17 cellular contexts compared by ENCODE assay signal in the genomic region with DNA sequence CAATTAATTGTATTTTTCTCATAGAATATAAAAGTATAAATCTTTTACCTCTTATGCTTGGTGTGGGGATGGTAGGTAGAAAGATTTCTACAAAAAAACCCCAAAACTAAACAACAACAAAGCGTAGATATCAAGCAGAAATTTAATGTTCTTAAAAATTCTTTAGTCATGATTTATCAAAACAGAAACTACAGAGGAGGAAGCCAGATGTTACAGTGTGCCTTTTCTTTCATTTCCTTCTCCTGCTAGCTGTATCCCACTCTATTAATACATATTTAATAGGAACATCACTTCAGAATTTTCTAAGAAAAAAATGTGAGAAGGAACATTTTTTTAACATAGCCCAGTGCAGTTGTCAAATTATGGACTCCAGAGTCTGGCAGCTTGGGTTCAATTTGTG.
DNase-seq lines count a peak whose midpoint lies in the region; ATAC-seq and TF ChIP-seq lines count a peak whose summit lies in the region.
"Had no signal": no experiment of that assay in that cellular context is flagged by ENCODE, and none has a peak within 500 bp of the region (broad histone marks: within the 10 kb centered on the region; RNA-seq: fewer than 3 reads in every experiment).

No MANE protein-coding gene starts in this region.

- H3K4me3 ChIP-seq in ACC112 (ENCODE audit: low read depth, low read length), result no peak overlapping the region
- no peak overlapping the region for H3K4me3 ChIP-seq in IMR-90 (ENCODE audit: insufficient read depth, low read depth, low read length)
- H3K4me3 ChIP-seq in astrocyte of the spinal cord (ENCODE audit: low read depth, low read length), result no peak overlapping the region
- H3K4me3 ChIP-seq in osteoblast (ENCODE audit: insufficient read depth, low read length), result no peak overlapping the region
- no peak overlapping the region for H3K4me3 ChIP-seq in neuronal stem cell (ENCODE audit: low read length in 2 of 2)
- H3K4me3 ChIP-seq: BLaER1, HAP-1 had no signal

- no peaks in the 10 kb centered on the region for H4K20me1 ChIP-seq in IMR-90 (ENCODE audit: insufficient read depth, low read length)
- H4K20me1 ChIP-seq in osteoblast (ENCODE audit: insufficient read depth, low read length), result no peaks in the 10 kb centered on the region
- H4K20me1 ChIP-seq: BLaER1 had no signal

- no peak overlapping the region for H2BK12ac ChIP-seq in neuronal stem cell (ENCODE audit: low read length)

- no peaks in the 10 kb centered on the region for H3K9me3 ChIP-seq in IMR-90 (ENCODE audit: control insufficient read depth, insufficient read depth, low read length)
- H3K9me3 ChIP-seq in osteoblast (ENCODE audit: low read depth, low read length), result no peaks in the 10 kb centered on the region
- H3K9me3 ChIP-seq in neuronal stem cell (replicated peaks in 1 of 2; ENCODE audit: control insufficient read depth in 2 of 2, insufficient read depth in 1 of 2, low read depth in 1 of 2, low read length in 2 of 2), result no peaks in the 10 kb centered on the region
- H3K9me3 ChIP-seq: BLaER1, HAP-1 had no signal

- no peaks in the 10 kb centered on the region for H3K79me2 ChIP-seq in ACC112 (ENCODE audit: control insufficient read depth, insufficient read depth, low read length, unreplicated experiment)
- no peaks in the 10 kb centered on the region for H3K79me2 ChIP-seq in osteoblast (ENCODE audit: insufficient read depth, low read length)

- H3K14ac ChIP-seq in IMR-90 (replicated peaks; ENCODE audit: low read depth, low read length) (no peak overlapping the region), neuronal stem cell (ENCODE audit: low read length) (no peak overlapping the region)

- no CpG with 5 or more reads among the region's 1 CpG for WGBS in IMR-90 (ENCODE audit: extremely low coverage in 2 of 2, insufficient read length in 1 of 2), 2 experiments
- no CpG with 5 or more reads among the region's 1 CpG for WGBS in neuronal stem cell (ENCODE audit: extremely low coverage in 2 of 2, insufficient read length in 2 of 2, insufficient replicate concordance in 1 of 2), 2 donors

- H3K9ac ChIP-seq in IMR-90 (ENCODE audit: low read depth, low read length) (no peak overlapping the region), neuronal stem cell (ENCODE audit: low read depth, low read length, poor library complexity) (no peak overlapping the region)
- H3K9ac ChIP-seq: BLaER1 had no signal

- H3K27me3 ChIP-seq in ACC112 (ENCODE audit: insufficient read depth, low read length), result no peaks in the 10 kb centered on the region
- H3K27me3 ChIP-seq in IMR-90 (ENCODE audit: control insufficient read depth, insufficient read depth, low read length), result no peaks in the 10 kb centered on the region
- no peaks in the 10 kb centered on the region for H3K27me3 ChIP-seq in osteoblast (ENCODE audit: insufficient read depth, low read length)
- no peaks in the 10 kb centered on the region for H3K27me3 ChIP-seq in neuronal stem cell (ENCODE audit: control insufficient read depth in 3 of 3, insufficient read depth in 3 of 3, low read depth in 1 of 3, low read length in 3 of 3)
- H3K27me3 ChIP-seq: BLaER1 had no signal

- H2BK120ac ChIP-seq in IMR-90 (ENCODE audit: low read depth, low read length) (no peak overlapping the region), neuronal stem cell (ENCODE audit: low read depth, low read length) (no peak overlapping the region)

- no peak overlapping the region for H4K5ac ChIP-seq in IMR-90 (ENCODE audit: low read depth, low read length)

- H2AK9ac ChIP-seq in IMR-90 (replicated peaks; ENCODE audit: low read depth, low read length, poor library complexity), result no peak overlapping the region

- POLR2A ChIA-PET in IMR-90 (lab: Charles Lee; ENCODE audit: unreplicated experiment), result no interaction called here

- H3K23ac ChIP-seq in IMR-90 (ENCODE audit: low read depth, low read length) (no peak overlapping the region), neuronal stem cell (ENCODE audit: low read depth, low read length, poor library complexity) (no peak overlapping the region)

- H2BK20ac ChIP-seq in IMR-90 (ENCODE audit: low read depth, low read length), result no peak overlapping the region

- H2AK5ac ChIP-seq in IMR-90 (ENCODE audit: low read depth, low read length) (no peak overlapping the region), neuronal stem cell (ENCODE audit: low read depth, low read length) (no peak overlapping the region)

- TF ChIP-seq POLR2A in IMR-90 (IDR thresholded peaks at IDR 0.05; ENCODE audit: low read depth, low read length), result no peak

- H3K36me3 ChIP-seq in ACC112 (ENCODE audit: insufficient read depth, low read length) (no peaks in the 10 kb centered on the region), IMR-90 (ENCODE audit: control insufficient read depth, insufficient read depth, low read length) (no peaks in the 10 kb centered on the region), osteoblast (ENCODE audit: insufficient read depth, low read length) (no peaks in the 10 kb centered on the region), neuronal stem cell (replicated peaks in 1 of 2; ENCODE audit: control insufficient read depth in 2 of 2, insufficient read depth in 2 of 2, low read length in 2 of 2) (no peaks in the 10 kb centered on the region)
- H3K36me3 ChIP-seq: BLaER1, HAP-1 had no signal

- TF ChIP-seq CTCF in IMR-90 (conservative IDR thresholded peaks at IDR 0.05; ENCODE audit: low read depth, low read length) (no peak), astrocyte of the spinal cord (IDR thresholded peaks at IDR 0.05; ENCODE audit: low read depth, low read length) (no peak), osteoblast (IDR thresholded peaks at IDR 0.05; ENCODE audit: extremely low read depth, low read depth, low read length) (no peak)

- ATAC-seq in IMR-90 (ENCODE audit: low read depth), result peak; percentile 57
- ATAC-seq: HepG2 had no signal

- H3K27ac ChIP-seq in ACC112 (ENCODE audit: low read depth, low read length) (no peak overlapping the region), IMR-90 (ENCODE audit: insufficient read depth, low read length) (no peak overlapping the region), osteoblast (ENCODE audit: low read depth, low read length) (no peak overlapping the region), neuronal stem cell (replicated peaks; ENCODE audit: low read length) (no peak overlapping the region)
- H3K27ac ChIP-seq: 22Rv1, BLaER1 had no signal

- H2AFZ ChIP-seq in ACC112 (ENCODE audit: low read length, unreplicated experiment) (peak overlapping the region; percentile 32), IMR-90 (replicated peaks; ENCODE audit: low read length, poor library complexity) (no peak overlapping the region), osteoblast (ENCODE audit: low read length) (no peak overlapping the region), neuronal stem cell (ENCODE audit: low read length) (no peak overlapping the region)

- no peak overlapping the region for H4K91ac ChIP-seq in IMR-90 (ENCODE audit: insufficient read depth, low read depth, low read length)
- no peak overlapping the region for H4K91ac ChIP-seq in neuronal stem cell (ENCODE audit: low read depth, low read length, poor library complexity)

- no peak overlapping the region for H3K56ac ChIP-seq in IMR-90 (ENCODE audit: extremely low read depth, insufficient read depth, low read length)

- H3K4me1 ChIP-seq in ACC112 (ENCODE audit: control insufficient read depth, insufficient read depth, low read length, unreplicated experiment), result no peaks in the 10 kb centered on the region
- peaks cover 5% of the 10 kb centered on the region; the same call in 1 of the 2 replicates for H3K4me1 ChIP-seq in IMR-90 (ENCODE audit: control insufficient read depth, insufficient read depth, low read length)
- peaks cover 2% of the 10 kb centered on the region for H3K4me1 ChIP-seq in osteoblast (ENCODE audit: insufficient read depth, low read length)
- H3K4me1 ChIP-seq in neuronal stem cell (ENCODE audit: control insufficient read depth in 2 of 2, insufficient read depth in 1 of 2, low read depth in 1 of 2, low read length in 2 of 2), result peaks cover 3 to 22% of the 10 kb centered on the region in 2 donors
- H3K4me1 ChIP-seq: BLaER1 had no signal

- no TSS peak for BruUV-seq in IMR-90 (replicated peaks; lab: Mats Ljungman, UMichigan)

- H3K18ac ChIP-seq in IMR-90 (ENCODE audit: low read depth, low read length) (no peak overlapping the region), neuronal stem cell (ENCODE audit: low read length) (no peak overlapping the region)

- CTCF ChIA-PET in IMR-90 (lab: Yijun Ruan, JAX), result no interaction called here

- H4K8ac ChIP-seq in IMR-90 (ENCODE audit: low read depth in 2 of 2, low read length in 2 of 2) (no peak overlapping the region), neuronal stem cell (ENCODE audit: low read depth, low read length) (no peak overlapping the region)

- in situ Hi-C loops in IMR-90 (cut with MboI; ENCODE audit: low sequenced_read_pairs), result no loop called here
- in situ Hi-C loops in astrocyte of the spinal cord (cut with HindIII; ENCODE audit: low sequenced_read_pairs), result no loop called here

- no peaks in the 10 kb centered on the region for H3K9me1 ChIP-seq in IMR-90 (ENCODE audit: insufficient read depth, low read length)

- no peak overlapping the region for H2BK15ac ChIP-seq in IMR-90 (ENCODE audit: low read depth, low read length)
- no peak overlapping the region for H2BK15ac ChIP-seq in neuronal stem cell (ENCODE audit: low read length)

- dilution Hi-C loops in IMR-90 (cut with HindIII; ENCODE audit: low sequenced_read_pairs, unreplicated experiment), result no loop called here

- intact Hi-C loops in IMR-90 (cut with micrococcal nuclease), result no loop called here

- H3K4me2 ChIP-seq in IMR-90 (ENCODE audit: low read depth, low read length) (no peak overlapping the region), osteoblast (ENCODE audit: insufficient read depth, low read length) (no peak overlapping the region), neuronal stem cell (ENCODE audit: insufficient read depth, low read length, poor library complexity, severe bottlenecking) (no peak overlapping the region)
- H3K4me2 ChIP-seq: BLaER1 had no signal

- H3K79me1 ChIP-seq in IMR-90 (ENCODE audit: low read depth in 1 of 2, low read length in 2 of 2) (no peaks in the 10 kb centered on the region), neuronal stem cell (ENCODE audit: low read depth, low read length) (no peaks in the 10 kb centered on the region)

- H3K4ac ChIP-seq in IMR-90 (ENCODE audit: low read depth, low read length) (no peak overlapping the region), neuronal stem cell (ENCODE audit: low read length) (no peak overlapping the region)

- no peak for TF ChIP-seq RAD21 in IMR-90 (IDR thresholded peaks at IDR 0.05; ENCODE audit: low read length)

- peak; percentile 39 for DNase-seq in IMR-90
- DNase-seq in astrocyte of the spinal cord (ENCODE audit: low read depth, low spot score), result peak; percentile 4
- DNase-seq in osteoblast (ENCODE audit: insufficient read length, low spot score, missing footprints), result peak; percentile 6
- DNase-seq in NCI-H2227 treated with DMSO at 0.1 percent for 48 hours (lab: John Stamatoyannopoulos, UW), result no peak
- no peak for DNase-seq in OCI-M1 (lab: John Stamatoyannopoulos, UW)
- no peak for DNase-seq in NCI-H2081 treated with DMSO at 0.1 percent for 48 hours (lab: John Stamatoyannopoulos, UW)
- no peak for DNase-seq in neuronal stem cell (ENCODE audit: low spot score)
- DNase-seq: AML-193; Calu3; CD4-positive, CD25-positive, alpha-beta regulatory T cell; DMS 273 treated with DMSO at 0.1 percent for 48 hours; DMS79 had no signal

- no peak overlapping the region for H2BK5ac ChIP-seq in IMR-90 (ENCODE audit: low read depth, low read length, poor library complexity, severe bottlenecking)
- no peak overlapping the region for H2BK5ac ChIP-seq in neuronal stem cell (ENCODE audit: low read length)

Comparison
In these comparisons a context has a peak if more than half of its experiments do, and no peak if none do; other contexts are left out.
1. DNase-seq: peak in IMR-90 (single experiment), astrocyte of the spinal cord (single experiment) and osteoblast (single experiment); none in NCI-H2227 treated with DMSO at 0.1 percent for 48 hours (single experiment), OCI-M1 (single experiment), NCI-H2081 treated with DMSO at 0.1 percent for 48 hours (single experiment) and neuronal stem cell (single experiment).